Comparison of ENCODE assay signal across 19 cellular contexts in the genomic region with DNA sequence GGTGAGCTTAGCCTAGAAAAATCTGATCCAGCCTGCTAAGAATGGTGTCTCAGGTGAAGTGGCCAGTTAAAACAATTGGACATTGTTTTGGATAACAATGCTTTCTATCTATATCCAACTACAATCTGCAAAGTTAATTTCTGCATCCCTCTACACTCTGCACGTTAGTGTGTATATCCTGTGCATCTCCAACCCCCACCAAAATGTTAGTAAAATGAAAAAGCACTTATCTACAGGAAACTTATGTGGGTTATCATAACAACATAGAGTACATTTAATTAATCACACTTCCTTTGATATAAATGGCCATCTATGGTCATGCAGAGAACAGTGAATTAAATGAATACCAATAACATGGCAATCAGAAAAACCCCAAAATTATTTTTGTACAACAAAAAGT.
"Had no signal": no experiment of that assay in that cellular context is flagged by ENCODE, and none has a peak within 500 bp of the region (broad histone marks: within the 10 kb centered on the region; RNA-seq: fewer than 3 reads in every experiment).

No MANE protein-coding gene starts in this region.

- H3K4me1 ChIP-seq: uterus had no signal

- DNase-seq: activated CD4-positive, alpha-beta memory T cell treated with anti-CD3 and anti-CD28 coated beads, Interleukin-2, amount 10 ng/mL, durations not matched to agents 7 days and 5 days; activated CD4-positive, alpha-beta T cell treated with anti-CD3 and anti-CD28 coated beads for 48 hours; activated CD4-positive, CD25-positive, alpha-beta regulatory T cell; activated naive CD4-positive, alpha-beta T cell treated with Interleukin-2 at 50 U/mL for 16 hours; activated naive CD8-positive, alpha-beta T cell treated with anti-CD3 and anti-CD28 coated beads, Interleukin-2, amount 10 ng/mL, durations not matched to agents 7 days and 5 days; activated T-cell treated with anti-CD3 and anti-CD28 coated beads, Interleukin-2, amount 50 U/mL, for 1 hour; amygdala; caudate nucleus; left colon; mucosa of descending colon; naive B cell; stimulated activated CD4-positive, alpha-beta T cell treated with anti-CD3 and anti-CD28 coated beads, Interleukin-2, amount 100 ng/mL, for 24 hours; stimulated activated naive CD4-positive, alpha-beta T cell treated with Interleukin-2 at 50 U/mL for 16 hours; substantia nigra; tibial artery; uterus had no signal

- H3K36me3 ChIP-seq: neural progenitor cell, right atrium auricular region, tibial artery, uterus had no signal

- H3K4me3 ChIP-seq: mucosa of descending colon, neural progenitor cell, right atrium auricular region, tibial artery, uterus had no signal

- H3K27ac ChIP-seq: neural progenitor cell, right atrium auricular region, tibial artery, uterus had no signal

- H3K9ac ChIP-seq: neural progenitor cell had no signal

- FAIRE-seq: TTC549 had no signal

- ATAC-seq: left colon, mucosa of descending colon had no signal

- H3K27me3 ChIP-seq: neural progenitor cell, right atrium auricular region, tibial artery, uterus had no signal

- H3K9me3 ChIP-seq: mucosa of descending colon, right atrium auricular region, tibial artery, uterus had no signal

- H2AFZ ChIP-seq: neural progenitor cell had no signal

- H3K4me2 ChIP-seq: neural progenitor cell had no signal
